10 cellular contexts compared by ENCODE assay signal in genomic region chr5:170522211-170523128, GRCh38. TPM values are rescaled to one million over a fixed set of nuclear protein-coding genes. Genes with fewer than 3 reads are reported as not detected.
DNase-seq lines count a peak whose midpoint lies in the region; ATAC-seq, FAIRE-seq and TF ChIP-seq lines count a peak whose summit lies in the region.
"Had no signal": no experiment of that assay in that cellular context is flagged by ENCODE, and none has a peak within 500 bp of the region (broad histone marks: within the 10 kb centered on the region; RNA-seq: fewer than 3 reads in every experiment).

No MANE protein-coding gene starts in this region.

- H3K27me3 ChIP-seq in left ventricle myocardium inferior (ENCODE audit: low read depth): peaks cover 9% of the 10 kb centered on the region

- peak overlapping the region; percentile 11 for H3K4me3 Mint-ChIP-seq in type B pancreatic cell
- H3K4me3 Mint-ChIP-seq: B cell had no signal

- FAIRE-seq in RCC 7860 (lab: Jason Lieb, UNC): peak; percentile 99

- H3K27ac ChIP-seq in left ventricle myocardium inferior (replicated peaks): no peak overlapping the region

- peaks cover 27% of the 10 kb centered on the region for H3K4me1 Mint-ChIP-seq in type B pancreatic cell (ENCODE audit: unreplicated experiment)
- H3K4me1 Mint-ChIP-seq: B cell had no signal

- TF ChIP-seq CTCF in left ventricle myocardium inferior (IDR thresholded peaks at IDR 0.05; ENCODE audit: borderline replicate concordance) (no peak), epithelial cell of proximal tubule (conservative IDR thresholded peaks at IDR 0.05; ENCODE audit: low read depth, low read length) (no peak), type B pancreatic cell (conservative IDR thresholded peaks at IDR 0.05) (no peak)

- H3K36me3 Mint-ChIP-seq in type B pancreatic cell: no peaks in the 10 kb centered on the region

- no peak for DNase-seq in Right ventricle myocardium inferior (ENCODE audit: missing footprints)
- DNase-seq in left ventricle myocardium inferior: no peak
- DNase-seq in RCC 7860 (ENCODE audit: low spot score): peak; percentile 99
- DNase-seq in epithelial cell of proximal tubule (ENCODE audit: low read depth): peak; percentile 94
- no peak for DNase-seq in type B pancreatic cell (ENCODE audit: extremely low spot score, unreplicated experiment)
- DNase-seq in stimulated activated CD4-positive, alpha-beta T cell treated with anti-CD3 and anti-CD28 coated beads, Interleukin-4, amount 100 ng/mL, for 1 hour: no peak
- no peak for DNase-seq in cortex of kidney (lab: John Stamatoyannopoulos, UW)
- DNase-seq: OCI-M1 had no signal

- H3K4me3 ChIP-seq in left ventricle myocardium inferior (no peak overlapping the region), epithelial cell of proximal tubule (ENCODE audit: low read depth, low read length) (no peak overlapping the region)

- intact Hi-C loops in Right ventricle myocardium inferior (cut with DNase I): no loop called here
- intact Hi-C loops in left ventricle myocardium inferior (cut with micrococcal nuclease): no loop called here

- no peaks in the 10 kb centered on the region for H3K9me3 Mint-ChIP-seq in type B pancreatic cell

- no peaks in the 10 kb centered on the region for H3K9me3 ChIP-seq in left ventricle myocardium inferior (replicated peaks)

- no peaks in the 10 kb centered on the region for H3K36me3 ChIP-seq in left ventricle myocardium inferior

- peak overlapping the region; percentile 18 for H3K27ac Mint-ChIP-seq in type B pancreatic cell
- H3K27ac Mint-ChIP-seq: B cell had no signal

- ATAC-seq in Right ventricle myocardium inferior (peak; percentile 8), HG02885 (IDR thresholded peaks at IDR 0.05; ENCODE audit: poor library complexity, unreplicated experiment) (no peak)

- H3K27me3 Mint-ChIP-seq in type B pancreatic cell: peaks cover 23% of the 10 kb centered on the region

- H3K4me1 ChIP-seq in left ventricle myocardium inferior: peaks cover 32% of the 10 kb centered on the region

RNA-seq across cellular contexts. Expression of gene KCNIP1, which starts 18.6 kb away (rescaled TPM):
- total RNA-seq in Right ventricle myocardium inferior (not detected), left ventricle myocardium inferior (0.16 TPM), epithelial cell of proximal tubule (2.0 and 3.3 TPM in 2 replicates), type B pancreatic cell (ENCODE audit: low replicate concordance) (1.2 and 5.3 TPM in 2 replicates)
- total RNA-seq: B cell had no signal

Comparison
In these comparisons a context has a peak if more than half of its experiments do, and no peak if none do; other contexts are left out.
1. DNase-seq: peak in RCC 7860 (single experiment) and epithelial cell of proximal tubule (single experiment); none in Right ventricle myocardium inferior (single experiment), left ventricle myocardium inferior (single experiment), type B pancreatic cell (single experiment), stimulated activated CD4-positive, alpha-beta T cell treated with anti-CD3 and anti-CD28 coated beads, Interleukin-4, amount 100 ng/mL, for 1 hour (single experiment) and cortex of kidney (single experiment).